ENCODE assay signal across 18 cellular contexts in the genomic region with DNA sequence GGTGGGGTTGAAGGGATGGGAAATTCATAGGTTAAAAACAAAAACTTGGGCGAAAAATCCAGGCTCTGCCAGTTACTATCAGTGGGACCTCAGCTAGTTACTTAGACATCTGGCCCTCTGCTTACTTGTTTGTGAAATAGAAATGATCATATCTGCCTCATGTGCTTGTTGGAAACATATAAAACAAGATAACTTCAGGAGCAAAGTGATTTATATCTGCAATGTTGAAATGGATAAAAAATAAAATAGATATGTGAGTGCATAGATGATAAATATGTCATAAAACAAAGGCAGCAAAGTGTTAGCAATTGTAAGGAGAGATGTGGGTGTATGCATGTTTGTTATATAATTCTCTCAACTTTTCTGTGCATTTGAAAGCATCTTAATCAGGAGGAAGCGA.
DNase-seq lines count a peak whose midpoint lies in the region; ATAC-seq, FAIRE-seq and TF ChIP-seq lines count a peak whose summit lies in the region.
"Had no signal": no experiment of that assay in that cellular context is flagged by ENCODE, and none has a peak within 500 bp of the region (broad histone marks: within the 10 kb centered on the region; RNA-seq: fewer than 3 reads in every experiment).

No MANE protein-coding gene starts in this region.

- H3K4me1 Mint-ChIP-seq in stimulated activated effector memory CD8-positive, alpha-beta T cell treated with anti-CD3 and anti-CD28 coated beads, Interleukin-12 subunit alpha, Interleukin-12 subunit beta, amount 100 ng/mL, for 72 hours: no peaks in the 10 kb centered on the region

- H3K4me1 ChIP-seq in parathyroid adenoma (peaks cover 8% of the 10 kb centered on the region), uterus (no peaks in the 10 kb centered on the region)

- peak overlapping the region; percentile 28 for H2AFZ ChIP-seq in parathyroid adenoma

- H3K9me3 ChIP-seq in parathyroid adenoma (ENCODE audit: control insufficient read depth, low read length) (no peaks in the 10 kb centered on the region), uterus (no peaks in the 10 kb centered on the region)
- H3K9me3 ChIP-seq: BE2C had no signal

- H3K27me3 ChIP-seq in parathyroid adenoma (ENCODE audit: control insufficient read depth, insufficient read depth, low read length) (no peaks in the 10 kb centered on the region), uterus (no peaks in the 10 kb centered on the region)
- H3K27me3 ChIP-seq: BE2C had no signal

- TF ChIP-seq POLR2A in uterus (IDR thresholded peaks at IDR 0.05) (no peak), erythroblast (IDR thresholded peaks at IDR 0.05; ENCODE audit: low read length) (no peak)

- ATAC-seq in stimulated activated effector memory CD8-positive, alpha-beta T cell treated with anti-CD3 and anti-CD28 coated beads, Interleukin-12 subunit alpha, Interleukin-12 subunit beta, amount 100 ng/mL, for 72 hours: no peak
- ATAC-seq: CD8-positive, alpha-beta T cell; HepG2 had no signal

- no peaks in the 10 kb centered on the region for H3K36me3 Mint-ChIP-seq in stimulated activated effector memory CD8-positive, alpha-beta T cell treated with anti-CD3 and anti-CD28 coated beads, Interleukin-12 subunit alpha, Interleukin-12 subunit beta, amount 100 ng/mL, for 72 hours
- H3K36me3 Mint-ChIP-seq: CD8-positive, alpha-beta T cell had no signal

- intact Hi-C loops in uterus (cut with DNase I; ENCODE audit: low total_unique reads): no loop called here

- H3K27ac Mint-ChIP-seq in stimulated activated effector memory CD8-positive, alpha-beta T cell treated with anti-CD3 and anti-CD28 coated beads, Interleukin-12 subunit alpha, Interleukin-12 subunit beta, amount 100 ng/mL, for 72 hours: no peak overlapping the region
- H3K27ac Mint-ChIP-seq: CD8-positive, alpha-beta T cell; H9 had no signal

- peak; percentile 12 for FAIRE-seq in endometrium (lab: Jason Lieb, UNC)
- FAIRE-seq: D721Med, HepG2, HTR-8/SVneo had no signal

- no peak overlapping the region for H3K4me3 Mint-ChIP-seq in stimulated activated effector memory CD8-positive, alpha-beta T cell treated with anti-CD3 and anti-CD28 coated beads, Interleukin-12 subunit alpha, Interleukin-12 subunit beta, amount 100 ng/mL, for 72 hours
- H3K4me3 Mint-ChIP-seq: CD8-positive, alpha-beta T cell; H9 had no signal

- H3K4me2 ChIP-seq in parathyroid adenoma (ENCODE audit: low read length): no peak overlapping the region
- H3K4me2 ChIP-seq: KMS-11 had no signal

- H3K9ac ChIP-seq in parathyroid adenoma: no peak overlapping the region
- H3K9ac ChIP-seq: KMS-11 had no signal

- in situ Hi-C loops in G401 (cut with HindIII; ENCODE audit: low sequenced_read_pairs): no loop called here

- DNase-seq in G401 (ENCODE audit: low spot score) (peak; percentile 7), uterus (no peak), erythroblast (lab: John Stamatoyannopoulos, UW) (no peak)
- DNase-seq in activated CD4-positive, alpha-beta T cell treated with anti-CD3 and anti-CD28 coated beads, Interleukin-2, amount 50 U/mL, for 48 hours: no peak
- no peak for DNase-seq in stimulated activated effector memory CD8-positive, alpha-beta T cell treated with anti-CD3 and anti-CD28 coated beads, Interleukin-12 subunit alpha, Interleukin-12 subunit beta, amount 100 ng/mL, for 72 hours (ENCODE audit: low spot score in 2 of 2)
- DNase-seq: BE2C; CD8-positive, alpha-beta T cell; COR-L47; DMS53; GOT3; H9 had no signal

- H3K27ac ChIP-seq in parathyroid adenoma (no peak overlapping the region), uterus (peak overlapping the region; percentile 70 to 76)
- H3K27ac ChIP-seq: C4-2B, KMS-11 had no signal

- no peaks in the 10 kb centered on the region for H3K79me2 ChIP-seq in parathyroid adenoma

- H3K36me3 ChIP-seq in parathyroid adenoma (ENCODE audit: control insufficient read depth, insufficient read depth, low read length): no peaks in the 10 kb centered on the region
- no peaks in the 10 kb centered on the region for H3K36me3 ChIP-seq in uterus
- H3K36me3 ChIP-seq: BE2C had no signal

- peaks cover 8% of the 10 kb centered on the region for H3K9me3 Mint-ChIP-seq in stimulated activated effector memory CD8-positive, alpha-beta T cell treated with anti-CD3 and anti-CD28 coated beads, Interleukin-12 subunit alpha, Interleukin-12 subunit beta, amount 100 ng/mL, for 72 hours
- H3K9me3 Mint-ChIP-seq: CD8-positive, alpha-beta T cell; H9 had no signal

- no peak for TF ChIP-seq CTCF in parathyroid adenoma (IDR thresholded peaks at IDR 0.05)
- TF ChIP-seq CTCF in uterus (IDR thresholded peaks at IDR 0.05): no peak

- H3K4me3 ChIP-seq in parathyroid adenoma (ENCODE audit: low read depth, low read length) (no peak overlapping the region), uterus (no peak overlapping the region)
